In the genomic region with DNA sequence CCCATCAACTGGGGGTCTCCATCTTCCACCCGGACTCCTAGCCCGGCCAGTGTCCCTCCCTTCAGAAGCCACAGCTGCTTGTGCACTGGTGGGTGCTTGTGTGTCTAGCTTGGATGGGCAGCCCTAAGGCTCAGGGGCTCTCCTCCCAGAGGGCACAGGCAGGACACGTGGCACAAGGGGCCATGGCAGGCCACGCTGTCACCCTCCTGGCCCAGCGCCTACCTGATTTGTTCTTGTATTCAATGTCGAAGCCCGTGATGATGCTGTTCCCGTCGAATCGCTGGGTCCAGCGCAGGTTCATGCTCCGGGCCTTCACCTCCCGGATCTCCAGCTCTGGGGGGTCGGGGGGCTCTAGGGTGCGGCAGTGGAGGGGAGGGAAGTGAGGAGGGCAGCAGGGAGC, we compare ENCODE assay signal across 8 cellular contexts.
"Had no signal": no experiment of that assay in that cellular context is flagged by ENCODE, and none has a peak within 500 bp of the region (broad histone marks: within the 10 kb centered on the region; RNA-seq: fewer than 3 reads in every experiment).

No MANE protein-coding gene starts in this region.

- DNase-seq: GM23248, GOT3, H9, HCEC 1CT, IMR-90, KBM-7 had no signal

- H3K27ac Mint-ChIP-seq: H9 had no signal

- H3K4me3 Mint-ChIP-seq: H9 had no signal

- H3K27ac ChIP-seq: GM23248 had no signal

- H3K9ac ChIP-seq: GM23248 had no signal

- H2AFZ ChIP-seq: GM23248 had no signal

- H3K9me3 Mint-ChIP-seq: H9 had no signal

- H3K4me3 ChIP-seq: GM23248 had no signal

- FAIRE-seq: H54, HTR-8/SVneo had no signal
